ENCODE assay signal across 1 cellular context in the genomic region with DNA sequence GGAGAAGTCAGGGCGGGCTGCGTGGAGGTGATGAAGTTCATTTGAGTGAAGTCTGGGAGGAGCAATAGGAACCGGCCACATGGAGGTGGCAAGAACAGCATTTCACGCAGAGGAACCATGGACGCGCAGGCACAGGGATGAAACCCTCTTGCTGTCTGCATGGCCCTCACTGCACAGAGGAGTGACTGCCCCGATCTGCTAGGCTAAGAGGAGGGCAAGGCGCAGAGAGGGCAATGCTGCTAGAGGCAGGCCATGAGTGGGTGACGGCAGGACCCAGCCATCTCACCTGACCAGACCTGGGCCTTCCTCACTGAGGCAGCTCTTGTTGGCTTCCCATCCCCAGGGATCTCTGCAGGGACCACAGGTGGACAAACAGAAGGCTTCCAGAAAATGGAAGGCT.
TF ChIP-seq lines count a peak whose summit lies in the region.

No MANE protein-coding gene starts in this region.

TF ChIP-seq in GM23338, 12 proteins besides CTCF, POLR2A, EP300 and RAD21 (continued from another document):
- TF ChIP-seq, protein P1, sequence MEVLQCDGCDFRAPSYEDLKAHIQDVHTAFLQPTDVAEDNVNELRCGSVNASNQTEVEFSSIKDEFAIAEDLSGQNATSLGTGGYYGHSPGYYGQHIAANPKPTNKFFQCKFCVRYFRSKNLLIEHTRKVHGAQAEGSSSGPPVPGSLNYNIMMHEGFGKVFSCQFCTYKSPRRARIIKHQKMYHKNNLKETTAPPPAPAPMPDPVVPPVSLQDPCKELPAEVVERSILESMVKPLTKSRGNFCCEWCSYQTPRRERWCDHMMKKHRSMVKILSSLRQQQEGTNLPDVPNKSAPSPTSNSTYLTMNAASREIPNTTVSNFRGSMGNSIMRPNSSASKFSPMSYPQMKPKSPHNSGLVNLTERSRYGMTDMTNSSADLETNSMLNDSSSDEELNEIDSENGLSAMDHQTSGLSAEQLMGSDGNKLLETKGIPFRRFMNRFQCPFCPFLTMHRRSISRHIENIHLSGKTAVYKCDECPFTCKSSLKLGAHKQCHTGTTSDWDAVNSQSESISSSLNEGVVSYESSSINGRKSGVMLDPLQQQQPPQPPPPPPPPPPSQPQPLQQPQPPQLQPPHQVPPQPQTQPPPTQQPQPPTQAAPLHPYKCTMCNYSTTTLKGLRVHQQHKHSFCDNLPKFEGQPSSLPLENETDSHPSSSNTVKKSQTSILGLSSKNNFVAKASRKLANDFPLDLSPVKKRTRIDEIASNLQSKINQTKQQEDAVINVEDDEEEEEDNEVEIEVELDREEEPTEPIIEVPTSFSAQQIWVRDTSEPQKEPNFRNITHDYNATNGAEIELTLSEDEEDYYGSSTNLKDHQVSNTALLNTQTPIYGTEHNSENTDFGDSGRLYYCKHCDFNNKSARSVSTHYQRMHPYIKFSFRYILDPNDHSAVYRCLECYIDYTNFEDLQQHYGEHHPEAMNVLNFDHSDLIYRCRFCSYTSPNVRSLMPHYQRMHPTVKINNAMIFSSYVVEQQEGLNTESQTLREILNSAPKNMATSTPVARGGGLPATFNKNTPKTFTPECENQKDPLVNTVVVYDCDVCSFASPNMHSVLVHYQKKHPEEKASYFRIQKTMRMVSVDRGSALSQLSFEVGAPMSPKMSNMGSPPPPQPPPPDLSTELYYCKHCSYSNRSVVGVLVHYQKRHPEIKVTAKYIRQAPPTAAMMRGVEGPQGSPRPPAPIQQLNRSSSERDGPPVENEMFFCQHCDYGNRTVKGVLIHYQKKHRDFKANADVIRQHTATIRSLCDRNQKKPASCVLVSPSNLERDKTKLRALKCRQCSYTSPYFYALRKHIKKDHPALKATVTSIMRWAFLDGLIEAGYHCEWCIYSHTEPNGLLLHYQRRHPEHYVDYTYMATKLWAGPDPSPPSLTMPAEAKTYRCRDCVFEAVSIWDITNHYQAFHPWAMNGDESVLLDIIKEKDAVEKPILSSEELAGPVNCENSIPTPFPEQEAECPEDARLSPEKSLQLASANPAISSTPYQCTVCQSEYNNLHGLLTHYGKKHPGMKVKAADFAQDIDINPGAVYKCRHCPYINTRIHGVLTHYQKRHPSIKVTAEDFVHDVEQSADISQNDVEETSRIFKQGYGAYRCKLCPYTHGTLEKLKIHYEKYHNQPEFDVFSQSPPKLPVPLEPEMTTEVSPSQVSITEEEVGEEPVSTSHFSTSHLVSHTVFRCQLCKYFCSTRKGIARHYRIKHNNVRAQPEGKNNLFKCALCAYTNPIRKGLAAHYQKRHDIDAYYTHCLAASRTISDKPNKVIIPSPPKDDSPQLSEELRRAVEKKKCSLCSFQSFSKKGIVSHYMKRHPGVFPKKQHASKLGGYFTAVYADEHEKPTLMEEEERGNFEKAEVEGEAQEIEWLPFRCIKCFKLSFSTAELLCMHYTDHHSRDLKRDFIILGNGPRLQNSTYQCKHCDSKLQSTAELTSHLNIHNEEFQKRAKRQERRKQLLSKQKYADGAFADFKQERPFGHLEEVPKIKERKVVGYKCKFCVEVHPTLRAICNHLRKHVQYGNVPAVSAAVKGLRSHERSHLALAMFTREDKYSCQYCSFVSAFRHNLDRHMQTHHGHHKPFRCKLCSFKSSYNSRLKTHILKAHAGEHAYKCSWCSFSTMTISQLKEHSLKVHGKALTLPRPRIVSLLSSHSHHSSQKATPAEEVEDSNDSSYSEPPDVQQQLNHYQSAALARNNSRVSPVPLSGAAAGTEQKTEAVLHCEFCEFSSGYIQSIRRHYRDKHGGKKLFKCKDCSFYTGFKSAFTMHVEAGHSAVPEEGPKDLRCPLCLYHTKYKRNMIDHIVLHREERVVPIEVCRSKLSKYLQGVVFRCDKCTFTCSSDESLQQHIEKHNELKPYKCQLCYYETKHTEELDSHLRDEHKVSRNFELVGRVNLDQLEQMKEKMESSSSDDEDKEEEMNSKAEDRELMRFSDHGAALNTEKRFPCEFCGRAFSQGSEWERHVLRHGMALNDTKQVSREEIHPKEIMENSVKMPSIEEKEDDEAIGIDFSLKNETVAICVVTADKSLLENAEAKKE (CRISPR knock-in tag; IDR thresholded peaks at IDR 0.05): no peak
- TF ChIP-seq STAT1 (IDR thresholded peaks at IDR 0.05; ENCODE audit: unreplicated experiment): no peak
- TF ChIP-seq, protein P2, sequence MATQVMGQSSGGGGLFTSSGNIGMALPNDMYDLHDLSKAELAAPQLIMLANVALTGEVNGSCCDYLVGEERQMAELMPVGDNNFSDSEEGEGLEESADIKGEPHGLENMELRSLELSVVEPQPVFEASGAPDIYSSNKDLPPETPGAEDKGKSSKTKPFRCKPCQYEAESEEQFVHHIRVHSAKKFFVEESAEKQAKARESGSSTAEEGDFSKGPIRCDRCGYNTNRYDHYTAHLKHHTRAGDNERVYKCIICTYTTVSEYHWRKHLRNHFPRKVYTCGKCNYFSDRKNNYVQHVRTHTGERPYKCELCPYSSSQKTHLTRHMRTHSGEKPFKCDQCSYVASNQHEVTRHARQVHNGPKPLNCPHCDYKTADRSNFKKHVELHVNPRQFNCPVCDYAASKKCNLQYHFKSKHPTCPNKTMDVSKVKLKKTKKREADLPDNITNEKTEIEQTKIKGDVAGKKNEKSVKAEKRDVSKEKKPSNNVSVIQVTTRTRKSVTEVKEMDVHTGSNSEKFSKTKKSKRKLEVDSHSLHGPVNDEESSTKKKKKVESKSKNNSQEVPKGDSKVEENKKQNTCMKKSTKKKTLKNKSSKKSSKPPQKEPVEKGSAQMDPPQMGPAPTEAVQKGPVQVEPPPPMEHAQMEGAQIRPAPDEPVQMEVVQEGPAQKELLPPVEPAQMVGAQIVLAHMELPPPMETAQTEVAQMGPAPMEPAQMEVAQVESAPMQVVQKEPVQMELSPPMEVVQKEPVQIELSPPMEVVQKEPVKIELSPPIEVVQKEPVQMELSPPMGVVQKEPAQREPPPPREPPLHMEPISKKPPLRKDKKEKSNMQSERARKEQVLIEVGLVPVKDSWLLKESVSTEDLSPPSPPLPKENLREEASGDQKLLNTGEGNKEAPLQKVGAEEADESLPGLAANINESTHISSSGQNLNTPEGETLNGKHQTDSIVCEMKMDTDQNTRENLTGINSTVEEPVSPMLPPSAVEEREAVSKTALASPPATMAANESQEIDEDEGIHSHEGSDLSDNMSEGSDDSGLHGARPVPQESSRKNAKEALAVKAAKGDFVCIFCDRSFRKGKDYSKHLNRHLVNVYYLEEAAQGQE (IDR thresholded peaks at IDR 0.05; ENCODE audit: unreplicated experiment): no peak
- no peak for TF ChIP-seq ZNF331 (CRISPR knock-in tag; IDR thresholded peaks at IDR 0.05; ENCODE audit: low read depth)
- TF ChIP-seq EZH2phosphoT487 (IDR thresholded peaks at IDR 0.05; ENCODE audit: unreplicated experiment): no peak
- TF ChIP-seq NANOG (IDR thresholded peaks at IDR 0.05; ENCODE audit: borderline replicate concordance): no peak
- TF ChIP-seq POLR2AphosphoS5 (IDR thresholded peaks at IDR 0.05; ENCODE audit: low read depth): no peak
- no peak for TF ChIP-seq JUNB (IDR thresholded peaks at IDR 0.05; ENCODE audit: unreplicated experiment)
- TF ChIP-seq, protein P3, sequence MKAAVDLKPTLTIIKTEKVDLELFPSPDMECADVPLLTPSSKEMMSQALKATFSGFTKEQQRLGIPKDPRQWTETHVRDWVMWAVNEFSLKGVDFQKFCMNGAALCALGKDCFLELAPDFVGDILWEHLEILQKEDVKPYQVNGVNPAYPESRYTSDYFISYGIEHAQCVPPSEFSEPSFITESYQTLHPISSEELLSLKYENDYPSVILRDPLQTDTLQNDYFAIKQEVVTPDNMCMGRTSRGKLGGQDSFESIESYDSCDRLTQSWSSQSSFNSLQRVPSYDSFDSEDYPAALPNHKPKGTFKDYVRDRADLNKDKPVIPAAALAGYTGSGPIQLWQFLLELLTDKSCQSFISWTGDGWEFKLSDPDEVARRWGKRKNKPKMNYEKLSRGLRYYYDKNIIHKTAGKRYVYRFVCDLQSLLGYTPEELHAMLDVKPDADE (IDR thresholded peaks at IDR 0.05): no peak
- no peak for TF ChIP-seq CREB1 (CRISPR knock-in tag; IDR thresholded peaks at IDR 0.05; ENCODE audit: low read depth)
